ENCODE assay signal across 4 cellular contexts in the genomic region with DNA sequence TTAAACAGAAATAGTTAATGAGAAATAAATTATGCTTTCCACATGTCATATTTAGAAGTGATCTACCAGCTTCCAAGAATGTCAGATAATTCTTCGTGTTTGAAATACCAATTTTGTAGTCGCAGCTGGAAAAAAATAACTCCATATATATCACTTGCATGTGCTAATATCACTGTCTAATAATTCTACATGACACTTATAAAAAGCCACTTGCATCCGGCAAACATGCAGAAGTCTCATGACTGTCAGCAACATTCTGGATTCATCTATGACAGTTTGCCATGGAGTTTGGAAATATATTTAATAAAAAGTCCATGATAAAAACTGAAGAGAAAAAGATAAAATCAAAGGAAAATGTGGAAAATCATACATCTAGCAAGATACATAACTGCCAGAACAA.
"Had no signal": no experiment of that assay in that cellular context is flagged by ENCODE, and none has a peak within 500 bp of the region (broad histone marks: within the 10 kb centered on the region; RNA-seq: fewer than 3 reads in every experiment).

No MANE protein-coding gene starts in this region.

- DNase-seq: IMR-90, KBM-7 had no signal

- H3K4me3 ChIP-seq: K562 had no signal

- H3K27ac ChIP-seq: HL-60 had no signal
